18 cellular contexts compared by ENCODE assay signal in the genomic region with DNA sequence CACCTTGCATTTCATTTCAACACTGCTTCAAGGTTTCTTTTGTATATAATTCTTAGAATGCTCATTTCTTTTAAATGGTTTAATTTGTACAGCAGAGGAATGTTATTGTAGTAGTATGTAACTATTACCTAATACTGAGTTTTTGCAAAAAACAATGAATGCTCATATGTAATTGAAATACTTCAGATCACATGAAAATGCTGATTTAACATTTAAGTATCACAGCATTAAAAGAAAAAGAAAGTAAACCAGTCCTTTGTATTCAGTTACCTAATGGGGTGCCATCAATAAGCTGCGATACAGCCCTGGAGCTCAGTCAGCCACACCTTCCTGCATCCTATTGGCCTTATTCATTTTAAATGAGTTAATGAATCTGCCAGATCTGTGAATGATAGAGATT. TPM values are rescaled to one million over a fixed set of nuclear protein-coding genes. Genes with fewer than 3 reads are reported as not detected.
A peak's percentile ranks its signal among the peaks of the same experiment; 100 is the strongest.
DNase-seq lines count a peak whose midpoint lies in the region; ATAC-seq, FAIRE-seq and TF ChIP-seq lines count a peak whose summit lies in the region.
"Had no signal": no experiment of that assay in that cellular context is flagged by ENCODE, and none has a peak within 500 bp of the region (broad histone marks: within the 10 kb centered on the region; RNA-seq: fewer than 3 reads in every experiment).

No MANE protein-coding gene starts in this region.

- in situ Hi-C loops in HepG2 (cut with HindIII; ENCODE audit: extremely low pct_ligation_motif_present, low pct_unique_long_range_greater_than_20kb) = loop anchor here (25.0 kb wide), 1 partner anchor 807 kb away; no protein-coding TSS in a partner anchor
- in situ Hi-C loops in Panc1 (cut with HindIII; ENCODE audit: low pct_unique_long_range_greater_than_20kb, low sequenced_read_pairs) = no loop called here

- DNase-seq in activated T-cell treated with anti-CD3 and anti-CD28 coated beads, Interleukin-2, amount 50 U/mL, for 24 hours = no peak
- DNase-seq in activated T-cell treated with anti-CD3 and anti-CD28 coated beads, Interleukin-2, amount 50 U/mL, for 48 hours = no peak
- DNase-seq in HepG2 (ENCODE audit: low spot score) = no peak
- DNase-seq in right lobe of liver = no peak
- DNase-seq in Panc1 (ENCODE audit: low read depth, low spot score) = no peak
- DNase-seq in pons (ENCODE audit: low spot score) = no peak
- DNase-seq in OCI-M2 (lab: John Stamatoyannopoulos, UW; ENCODE audit: unreplicated experiment) = no peak
- DNase-seq in stimulated activated CD4-positive, alpha-beta T cell treated with anti-CD3 and anti-CD28 coated beads, Interleukin-15, amount 100 ng/mL, for 24 hours = no peak
- DNase-seq: 8988T, DMS153, DMS79, GDM1, HCEC 1CT had no signal

- FAIRE-seq in HepG2 (lab: Jason Lieb, UNC) = no peak
- FAIRE-seq: GM18507, H54 had no signal

- TF ChIP-seq EP300 in HepG2 (IDR thresholded peaks at IDR 0.05; ENCODE audit: low read depth in 2 of 2, low read length in 2 of 2) (no peak), HepG2 (CRISPR knock-in tag; IDR thresholded peaks at IDR 0.05; ENCODE audit: borderline replicate concordance) (no peak)

- BruUV-seq in HepG2 (replicated peaks; lab: Mats Ljungman, UMichigan) (TSS peak; percentile 19), Panc1 (replicated peaks; lab: Mats Ljungman, UMichigan) (TSS peak; percentile 57)

- H2AFZ ChIP-seq in HepG2 (ENCODE audit: low read length) = no peak overlapping the region
- H2AFZ ChIP-seq: GM23338 had no signal

- TF ChIP-seq POLR2A in HepG2 (IDR thresholded peaks at IDR 0.05; ENCODE audit: insufficient read depth in 1 of 2, low read depth in 2 of 2, low read length in 2 of 2) = no peak
- no peak for TF ChIP-seq POLR2A in right lobe of liver (IDR thresholded peaks at IDR 0.05)

- peaks cover 3% of the 10 kb centered on the region for H3K4me1 Mint-ChIP-seq in activated T-cell treated with anti-CD3 and anti-CD28 coated beads, Interleukin-2, amount 50 U/mL, for 24 hours (ENCODE audit: low read depth)

- no peaks in the 10 kb centered on the region for H4K20me1 ChIP-seq in HepG2 (ENCODE audit: insufficient read depth, low read length)

- H3K36me3 ChIP-seq in HepG2 (replicated peaks in 1 of 2; ENCODE audit: control insufficient read depth in 1 of 2, insufficient read depth in 2 of 2, low read length in 2 of 2) = peaks cover 12 to 36% of the 10 kb centered on the region in 2 experiments; a peak in 4 of 5 replicates
- peaks cover 0 to 28% (median 7%) of the 10 kb centered on the region in 4 donors for H3K36me3 ChIP-seq in right lobe of liver
- H3K36me3 ChIP-seq in Panc1 (ENCODE audit: control insufficient read depth, insufficient read depth, low read length) = peaks cover 5% of the 10 kb centered on the region

- H3K4me3 Mint-ChIP-seq in activated T-cell treated with anti-CD3 and anti-CD28 coated beads, Interleukin-2, amount 50 U/mL, for 24 hours = no peak overlapping the region
- H3K4me3 Mint-ChIP-seq: B cell, GM23338 had no signal

- no peaks in the 10 kb centered on the region for H3K4me1 ChIP-seq in HepG2 (ENCODE audit: insufficient read depth, low read length)
- no peaks in the 10 kb centered on the region for H3K4me1 ChIP-seq in right lobe of liver
- H3K4me1 ChIP-seq in Panc1 (ENCODE audit: control insufficient read depth, insufficient read depth, low read length) = no peaks in the 10 kb centered on the region

- no peak for ATAC-seq in HepG2
- ATAC-seq in right lobe of liver = no peak
- no peak for ATAC-seq in Panc1
- ATAC-seq: GM23338 had no signal

- H3K79me2 ChIP-seq in HepG2 (ENCODE audit: insufficient read depth, low read length) = no peaks in the 10 kb centered on the region

- H3K4me2 ChIP-seq in HepG2 (ENCODE audit: low read depth, low read length) = no peak overlapping the region
- H3K4me2 ChIP-seq: BLaER1 treated with 17β-estradiol and CSF1 and Interleukin-3, amounts not matched to agents 10 nM and 100 nM; GM23338 had no signal

- intact Hi-C loops in HepG2 (cut with micrococcal nuclease; ENCODE audit: unreplicated experiment) = no loop called here
- intact Hi-C loops in right lobe of liver (cut with DNase I) = no loop called here
- intact Hi-C loops in Panc1 (cut with micrococcal nuclease; ENCODE audit: unreplicated experiment) = no loop called here

- no peaks in the 10 kb centered on the region for H3K27me3 Mint-ChIP-seq in activated T-cell treated with anti-CD3 and anti-CD28 coated beads, Interleukin-2, amount 50 U/mL, for 24 hours

- 97% methylated on average over 1 of the region's 1 CpG for WGBS in HepG2 (ENCODE audit: low lambda C conversion rate)
- WGBS in right lobe of liver (ENCODE audit: insufficient coverage, low coverage, low lambda C conversion rate, missing lambda C conversion rate) = 92% methylated on average over 1 of the region's 1 CpG

- CTCF ChIA-PET in HepG2 (lab: Yijun Ruan, JAX; ENCODE audit: low intra/inter-chr PET ratio, low total read pairs) = no interaction called here
- CTCF ChIA-PET in Panc1 (lab: Charles Lee) = no interaction called here

- peaks cover 69% of the 10 kb centered on the region for H3K36me3 Mint-ChIP-seq in activated T-cell treated with anti-CD3 and anti-CD28 coated beads, Interleukin-2, amount 50 U/mL, for 24 hours (ENCODE audit: low read depth)

- H3K4me3 ChIP-seq in HepG2 (replicated peaks in 1 of 3; ENCODE audit: insufficient read depth in 1 of 3, low read depth in 2 of 3, low read length in 3 of 3) (no peak overlapping the region), right lobe of liver (no peak overlapping the region), Panc1 (ENCODE audit: low read depth in 2 of 2, low read length in 2 of 2) (no peak overlapping the region)
- H3K4me3 ChIP-seq: BLaER1 treated with 17β-estradiol and CSF1 and Interleukin-3, amounts not matched to agents 10 nM and 100 nM; GM23338 had no signal

- no peak overlapping the region for H3K9ac ChIP-seq in HepG2 (ENCODE audit: insufficient read depth, low read depth, low read length)
- H3K9ac ChIP-seq: BLaER1 treated with 17β-estradiol and CSF1 and Interleukin-3, amounts not matched to agents 10 nM and 100 nM had no signal

- no peak for TF ChIP-seq CTCF in HepG2 (CRISPR knock-in tag; IDR thresholded peaks at IDR 0.05)
- TF ChIP-seq CTCF in right lobe of liver (IDR thresholded peaks at IDR 0.05) = no peak
- TF ChIP-seq CTCF in Panc1 (IDR thresholded peaks at IDR 0.05) = no peak

- no peaks in the 10 kb centered on the region for H3K9me3 ChIP-seq in HepG2 (ENCODE audit: low read length)
- H3K9me3 ChIP-seq in right lobe of liver = no peaks in the 10 kb centered on the region
- no peaks in the 10 kb centered on the region for H3K9me3 ChIP-seq in Panc1 (ENCODE audit: control insufficient read depth, insufficient read depth, low read depth, low read length)
- H3K9me3 ChIP-seq: BLaER1 treated with 17β-estradiol and CSF1 and Interleukin-3, amounts not matched to agents 10 nM and 100 nM had no signal

- H3K9me3 Mint-ChIP-seq in activated T-cell treated with anti-CD3 and anti-CD28 coated beads, Interleukin-2, amount 50 U/mL, for 24 hours = no peaks in the 10 kb centered on the region
- H3K9me3 Mint-ChIP-seq: GM23338 had no signal

- H3K27ac Mint-ChIP-seq in activated T-cell treated with anti-CD3 and anti-CD28 coated beads, Interleukin-2, amount 50 U/mL, for 24 hours = peak overlapping the region; percentile 68
- H3K27ac Mint-ChIP-seq: B cell, GM23338 had no signal

- no peak for TF ChIP-seq RAD21 in HepG2 (CRISPR knock-in tag; IDR thresholded peaks at IDR 0.05)

- H3K27me3 ChIP-seq in HepG2 (ENCODE audit: control insufficient read depth in 1 of 2, insufficient read depth in 2 of 2, low read length in 2 of 2) = no peaks in the 10 kb centered on the region
- H3K27me3 ChIP-seq in right lobe of liver = no peaks in the 10 kb centered on the region
- H3K27me3 ChIP-seq in Panc1 (ENCODE audit: control insufficient read depth, insufficient read depth, low read length) = no peaks in the 10 kb centered on the region
- H3K27me3 ChIP-seq: BLaER1 treated with 17β-estradiol and CSF1 and Interleukin-3, amounts not matched to agents 10 nM and 100 nM had no signal

- H3K27ac ChIP-seq in HepG2 (ENCODE audit: extremely low read length, insufficient read depth, low read length) = no peak overlapping the region
- H3K27ac ChIP-seq in right lobe of liver = no peak overlapping the region
- H3K27ac ChIP-seq in Panc1 (ENCODE audit: low read length) = no peak overlapping the region
- H3K27ac ChIP-seq: BLaER1 treated with 17β-estradiol and CSF1 and Interleukin-3, amounts not matched to agents 10 nM and 100 nM had no signal

- POLR2A ChIA-PET in HepG2 (lab: Yijun Ruan, JAX) (no interaction called here), Panc1 (lab: Charles Lee) (no interaction called here)

TF ChIP-seq in HepG2, 621 proteins besides CTCF, POLR2A, EP300 and RAD21 (continues in another document):
- no peak for TF ChIP-seq PAWR (CRISPR knock-in tag; IDR thresholded peaks at IDR 0.05; ENCODE audit: borderline replicate concordance)
- peak; percentile 42; the same call in 1 of the 2 replicates for TF ChIP-seq MAFF (IDR thresholded peaks at IDR 0.05; ENCODE audit: low read depth, low read length)

RNA-seq across cellular contexts. Expression of a gene that starts 45.3 kb away (rescaled TPM):
- total RNA-seq in HepG2 (2016; rRNA removed; fragmentation: Illumina TruSeq; extraction: Trizol) = 40.7 and 70.5 TPM in 2 replicates
- total RNA-seq in HepG2 (2016; cell fraction: cytosol; rRNA removed; fragmentation: Illumina TruSeq; extraction: Trizol; ENCODE audit: low read depth) = 13.6 and 14.1 TPM in 2 replicates
- total RNA-seq in HepG2 (2016; cell fraction: insoluble cytoplasmic fraction; rRNA removed; fragmentation: Illumina TruSeq; extraction: Trizol) = 40.7 and 74.0 TPM in 2 replicates
- 30.7 and 33.5 TPM in 2 replicates for total RNA-seq in HepG2 (2016; cell fraction: membrane; rRNA removed; fragmentation: Illumina TruSeq; extraction: Trizol)
- 49.2 and 56.2 TPM in 2 replicates for total RNA-seq in HepG2 (2016; cell fraction: nucleus; rRNA removed; fragmentation: Illumina TruSeq; extraction: Trizol)
- 270 and 321 TPM in 2 replicates for polyA plus RNA-seq in HepG2 (2011; rRNA removed)
- 356 TPM in 2 replicates for polyA plus RNA-seq in HepG2 (2011; cell fraction: cytosol; rRNA removed)
- 111 and 119 TPM in 2 replicates for polyA plus RNA-seq in HepG2 (2011; cell fraction: nucleus; rRNA removed)
- 124 and 196 TPM in 2 replicates for polyA plus RNA-seq in HepG2 (2012)
- polyA plus RNA-seq in HepG2 (2016; cell fraction: cytosol; fragmentation: Illumina TruSeq; extraction: Trizol; ENCODE audit: low read depth) = 18.9 and 24.2 TPM in 2 replicates
- polyA plus RNA-seq in HepG2 (2016; cell fraction: insoluble cytoplasmic fraction; fragmentation: Illumina TruSeq; extraction: Trizol; ENCODE audit: low read depth) = 53.1 and 56.4 TPM in 2 replicates
- polyA plus RNA-seq in HepG2 (2016; cell fraction: membrane; fragmentation: Illumina TruSeq; extraction: Trizol; ENCODE audit: low read depth) = 32.9 and 35.3 TPM in 2 replicates
- 111 and 121 TPM in 2 replicates for polyA plus RNA-seq in HepG2 (2016; cell fraction: nucleus; fragmentation: Illumina TruSeq; extraction: Trizol; ENCODE audit: insufficient read depth, low read depth)
- 108 and 408 TPM in 2 replicates for polyA minus RNA-seq in HepG2 (2011; rRNA and poly(A)+ RNA removed; ENCODE audit: low replicate concordance)
- polyA minus RNA-seq in HepG2 (2011; cell fraction: cytosol; rRNA and poly(A)+ RNA removed) = 84.7 and 140 TPM in 2 replicates
- 20.1 and 24.2 TPM in 2 replicates for polyA minus RNA-seq in HepG2 (2011; cell fraction: nucleus; rRNA and poly(A)+ RNA removed)
- 10 to 100 TPM; 11.1 to 26.9 (median 24.2) TPM for total RNA-seq in right lobe of liver
- total RNA-seq in Panc1 (2021; ENCODE audit: unreplicated experiment) = 114 TPM
- polyA plus RNA-seq in Panc1 (2012; ENCODE audit: insufficient read length) = 256 TPM
